Comparison of ENCODE assay signal across 25 cellular contexts in genomic region chr9:95611354-95611753, GRCh38.
DNase-seq lines count a peak whose midpoint lies in the region; ATAC-seq and TF ChIP-seq lines count a peak whose summit lies in the region.
"Had no signal": no experiment of that assay in that cellular context is flagged by ENCODE, and none has a peak within 500 bp of the region (broad histone marks: within the 10 kb centered on the region; RNA-seq: fewer than 3 reads in every experiment).

No MANE protein-coding gene starts in this region.

- H3K4me3 ChIP-seq in SK-N-SH (ENCODE audit: low read depth in 2 of 2, low read length in 1 of 2) (no peak overlapping the region), WERI-Rb-1 (ENCODE audit: low read depth, low read length) (no peak overlapping the region), left lung (no peak overlapping the region)
- H3K4me3 ChIP-seq: A549, GM12878, GM23338 had no signal

- DNase-seq in SK-N-SH = peak; percentile 48
- DNase-seq in LoVo (ENCODE audit: low spot score) = peak; percentile 9
- peak; percentile 76 for DNase-seq in WERI-Rb-1
- peak; percentile 46 for DNase-seq in posterior vena cava (ENCODE audit: low spot score)
- no peak for DNase-seq in SIG-M5 treated with dmso at 0.1 percent for 504 hours (lab: John Stamatoyannopoulos, UW; ENCODE audit: unreplicated experiment)
- no peak for DNase-seq in activated T-cell treated with anti-CD3 and anti-CD28 coated beads, Interleukin-2, amount 50 U/mL, for 24 hours
- no peak for DNase-seq in left lung
- DNase-seq: DMS 273 treated with DMSO at 0.1 percent for 48 hours; DND-41; HCEC 1CT; IMR-90; Karpas-422; NCI-H1436; NCI-H187 treated with DMSO at 0.1 percent for 48 hours; NCI-H2171; NCI-H345; NK-92 treated with Interleukin-12 subunit alpha and Interleukin-12 subunit beta, amount 100 ng/mL, for 24 hours; SHP77 treated with DMSO at 0.1 percent for 48 hours; T-helper 1 cell had no signal

- H3K9me3 ChIP-seq in SK-N-SH = no peaks in the 10 kb centered on the region
- H3K9me3 ChIP-seq in WERI-Rb-1 (ENCODE audit: severe bottlenecking) = peaks cover 7% of the 10 kb centered on the region
- peaks cover 0 to 4% of the 10 kb centered on the region in 2 donors for H3K9me3 ChIP-seq in left lung

- POLR2A ChIA-PET in SK-N-SH (lab: Yijun Ruan, JAX) = no interaction called here

- TF ChIP-seq RAD21 in SK-N-SH (IDR thresholded peaks at IDR 0.05; ENCODE audit: low read length) = no peak

- H3K9me3 Mint-ChIP-seq in activated T-cell treated with anti-CD3 and anti-CD28 coated beads, Interleukin-2, amount 50 U/mL, for 24 hours = peaks cover 2% of the 10 kb centered on the region
- H3K9me3 Mint-ChIP-seq: GM23338 had no signal

- WGBS in SK-N-SH (ENCODE audit: low lambda C conversion rate) = 27% methylated on average over 5 of the region's 5 CpGs

- TF ChIP-seq CTCF in SK-N-SH (IDR thresholded peaks at IDR 0.05) (no peak), WERI-Rb-1 (IDR thresholded peaks at IDR 0.05; ENCODE audit: low read depth, low read length) (no peak), left lung (IDR thresholded peaks at IDR 0.05) (no peak)

- no peaks in the 10 kb centered on the region for H3K36me3 Mint-ChIP-seq in activated T-cell treated with anti-CD3 and anti-CD28 coated beads, Interleukin-2, amount 50 U/mL, for 24 hours (ENCODE audit: low read depth)

- H3K36me3 ChIP-seq in SK-N-SH (replicated peaks in 1 of 2; ENCODE audit: control insufficient read depth in 1 of 2, insufficient read depth in 2 of 2, low read length in 1 of 2) (no peaks in the 10 kb centered on the region), WERI-Rb-1 (no peaks in the 10 kb centered on the region), left lung (no peaks in the 10 kb centered on the region)

- CTCF ChIA-PET in SK-N-SH (lab: Yijun Ruan, JAX) = no interaction called here

- no peaks in the 10 kb centered on the region for H3K9me2 ChIP-seq in SK-N-SH

- no peaks in the 10 kb centered on the region for H4K20me1 ChIP-seq in SK-N-SH (ENCODE audit: insufficient read depth)

- TF ChIP-seq EP300 in SK-N-SH (IDR thresholded peaks at IDR 0.05; ENCODE audit: borderline replicate concordance in 1 of 2, low read depth in 1 of 2, low read length in 1 of 2) = no peak

- H3K9ac ChIP-seq in SK-N-SH = no peak overlapping the region

- ATAC-seq in SK-N-SH treated with all-trans-retinoic acid at 6 μM for 48 hours = no peak
- no peak for ATAC-seq in left lung
- ATAC-seq: A549, GM12878, GM23338 had no signal

- no peaks in the 10 kb centered on the region for H3K27me3 ChIP-seq in SK-N-SH (ENCODE audit: insufficient read depth)
- H3K27me3 ChIP-seq in WERI-Rb-1 (ENCODE audit: insufficient read depth, low read depth, severe bottlenecking) = peaks cover 74% of the 10 kb centered on the region
- H3K27me3 ChIP-seq in left lung = no peaks in the 10 kb centered on the region

- no peaks in the 10 kb centered on the region for H3K4me1 Mint-ChIP-seq in activated T-cell treated with anti-CD3 and anti-CD28 coated beads, Interleukin-2, amount 50 U/mL, for 24 hours (ENCODE audit: low read depth)
- H3K4me1 Mint-ChIP-seq: B cell had no signal

- intact Hi-C loops in posterior vena cava (cut with DNase I) = loop anchor here in 1 of 2 donors (5.0 kb wide), 1 partner anchor 846 kb away; no protein-coding TSS in a partner anchor
- intact Hi-C loops in left lung (cut with DNase I) = no loop called here

- H3K27ac Mint-ChIP-seq in activated T-cell treated with anti-CD3 and anti-CD28 coated beads, Interleukin-2, amount 50 U/mL, for 24 hours = no peak overlapping the region
- H3K27ac Mint-ChIP-seq: B cell, GM23338 had no signal

- H3K4me3 Mint-ChIP-seq in activated T-cell treated with anti-CD3 and anti-CD28 coated beads, Interleukin-2, amount 50 U/mL, for 24 hours = no peak overlapping the region
- H3K4me3 Mint-ChIP-seq: B cell, GM23338 had no signal

- H3K79me2 ChIP-seq in SK-N-SH (ENCODE audit: insufficient read depth) = no peaks in the 10 kb centered on the region

- no peaks in the 10 kb centered on the region for H3F3A ChIP-seq in SK-N-SH (replicated peaks; ENCODE audit: insufficient read depth)

- H2AFZ ChIP-seq in SK-N-SH (ENCODE audit: low read depth) = no peak overlapping the region
- H2AFZ ChIP-seq: GM23338 had no signal

- no peak overlapping the region for H3K27ac ChIP-seq in SK-N-SH (ENCODE audit: low read depth in 2 of 2, low read length in 1 of 2)
- H3K27ac ChIP-seq in WERI-Rb-1 = no peak overlapping the region
- no peak overlapping the region for H3K27ac ChIP-seq in left lung
- H3K27ac ChIP-seq: A549, RWPE1 had no signal

- no peak overlapping the region for H3K4me2 ChIP-seq in SK-N-SH
- H3K4me2 ChIP-seq: A549, GM23338 had no signal

- peaks cover 2% of the 10 kb centered on the region for H3K27me3 Mint-ChIP-seq in activated T-cell treated with anti-CD3 and anti-CD28 coated beads, Interleukin-2, amount 50 U/mL, for 24 hours

- H3K4me1 ChIP-seq in SK-N-SH (ENCODE audit: control insufficient read depth in 1 of 2, insufficient read depth in 2 of 2, low read depth in 1 of 2, low read length in 1 of 2) (no peaks in the 10 kb centered on the region), left lung (no peaks in the 10 kb centered on the region)
- H3K4me1 ChIP-seq: A549 had no signal

TF ChIP-seq in SK-N-SH, 30 proteins besides CTCF, POLR2A, EP300 and RAD21:
- TF ChIP-seq TAF1 (IDR thresholded peaks at IDR 0.05; ENCODE audit: borderline replicate concordance, low read depth, low read length) (no peak), NFIC (IDR thresholded peaks at IDR 0.05; ENCODE audit: borderline replicate concordance) (peak; percentile 18; the same call in 1 of the 2 replicates)

TF ChIP-seq in SK-N-SH treated with all-trans-retinoic acid at 6 μM for 48 hours, 23 proteins besides CTCF, POLR2A, EP300 and RAD21:
- TF ChIP-seq ZNF565 (CRISPR knock-in tag; conservative IDR thresholded peaks at IDR 0.05; ENCODE audit: low read depth) = no peak
- no peak for TF ChIP-seq CSRNP3 (CRISPR knock-in tag; IDR thresholded peaks at IDR 0.05)
- no peak for TF ChIP-seq SNAI2 (CRISPR knock-in tag; IDR thresholded peaks at IDR 0.05)
- TF ChIP-seq TOX (CRISPR knock-in tag; IDR thresholded peaks at IDR 0.05; ENCODE audit: borderline replicate concordance) = no peak
- TF ChIP-seq, protein P1, sequence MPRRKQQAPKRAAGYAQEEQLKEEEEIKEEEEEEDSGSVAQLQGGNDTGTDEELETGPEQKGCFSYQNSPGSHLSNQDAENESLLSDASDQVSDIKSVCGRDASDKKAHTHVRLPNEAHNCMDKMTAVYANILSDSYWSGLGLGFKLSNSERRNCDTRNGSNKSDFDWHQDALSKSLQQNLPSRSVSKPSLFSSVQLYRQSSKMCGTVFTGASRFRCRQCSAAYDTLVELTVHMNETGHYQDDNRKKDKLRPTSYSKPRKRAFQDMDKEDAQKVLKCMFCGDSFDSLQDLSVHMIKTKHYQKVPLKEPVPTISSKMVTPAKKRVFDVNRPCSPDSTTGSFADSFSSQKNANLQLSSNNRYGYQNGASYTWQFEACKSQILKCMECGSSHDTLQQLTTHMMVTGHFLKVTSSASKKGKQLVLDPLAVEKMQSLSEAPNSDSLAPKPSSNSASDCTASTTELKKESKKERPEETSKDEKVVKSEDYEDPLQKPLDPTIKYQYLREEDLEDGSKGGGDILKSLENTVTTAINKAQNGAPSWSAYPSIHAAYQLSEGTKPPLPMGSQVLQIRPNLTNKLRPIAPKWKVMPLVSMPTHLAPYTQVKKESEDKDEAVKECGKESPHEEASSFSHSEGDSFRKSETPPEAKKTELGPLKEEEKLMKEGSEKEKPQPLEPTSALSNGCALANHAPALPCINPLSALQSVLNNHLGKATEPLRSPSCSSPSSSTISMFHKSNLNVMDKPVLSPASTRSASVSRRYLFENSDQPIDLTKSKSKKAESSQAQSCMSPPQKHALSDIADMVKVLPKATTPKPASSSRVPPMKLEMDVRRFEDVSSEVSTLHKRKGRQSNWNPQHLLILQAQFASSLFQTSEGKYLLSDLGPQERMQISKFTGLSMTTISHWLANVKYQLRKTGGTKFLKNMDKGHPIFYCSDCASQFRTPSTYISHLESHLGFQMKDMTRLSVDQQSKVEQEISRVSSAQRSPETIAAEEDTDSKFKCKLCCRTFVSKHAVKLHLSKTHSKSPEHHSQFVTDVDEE (CRISPR knock-in tag; IDR thresholded peaks at IDR 0.05) = no peak

Comparison
In these comparisons a context has a peak if more than half of its experiments do, and no peak if none do; other contexts are left out.
1. DNase-seq: peak in SK-N-SH (single experiment), LoVo (single experiment), WERI-Rb-1 (single experiment) and posterior vena cava (single experiment); none in SIG-M5 treated with dmso at 0.1 percent for 504 hours (single experiment), activated T-cell treated with anti-CD3 and anti-CD28 coated beads, Interleukin-2, amount 50 U/mL, for 24 hours (single experiment) and left lung (0 of 2).